ENCODE assay signal across 8 cellular contexts in the genomic region with DNA sequence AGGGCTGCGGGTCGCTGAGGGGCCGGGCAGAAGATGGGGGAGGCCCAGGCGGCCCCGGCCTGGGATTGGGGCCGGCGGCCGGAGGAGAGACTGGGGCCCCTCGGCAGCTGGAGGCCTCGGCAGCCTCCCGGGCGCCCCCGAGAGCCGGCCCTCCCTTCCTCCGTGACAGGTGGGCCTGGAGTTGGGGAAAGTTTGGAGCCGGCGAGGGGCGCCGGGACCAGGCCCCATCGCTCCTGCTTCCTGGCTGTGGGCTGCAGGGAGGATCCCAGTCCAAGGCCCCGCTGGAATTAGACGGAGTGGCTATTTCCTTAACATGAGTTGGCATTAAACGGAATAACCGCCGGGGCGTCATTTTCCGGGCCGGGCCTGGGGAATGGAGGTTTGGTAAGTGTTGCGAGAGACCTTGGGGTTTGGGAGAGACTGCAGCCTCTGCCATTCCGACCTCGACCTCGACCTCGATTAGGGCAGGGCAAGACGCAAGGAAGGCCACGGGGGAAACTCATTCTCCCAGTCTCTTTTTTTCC. TPM values are rescaled to one million over a fixed set of nuclear protein-coding genes. Genes with fewer than 3 reads are reported as not detected.
DNase-seq lines count a peak whose midpoint lies in the region; ATAC-seq and TF ChIP-seq lines count a peak whose summit lies in the region.
"Not testable (repeated sequence)": the region's sequence is repeated elsewhere in the genome, so short reads cannot be mapped to it uniquely, and the experiment has no call there.

No MANE protein-coding gene starts in this region.

- not testable (repeated sequence) for H3K9me3 Mint-ChIP-seq in activated naive CD8-positive, alpha-beta T cell (ENCODE audit: low read depth); mesothelial cell of epicardium

- H3K79me2 ChIP-seq in Karpas-422 (ENCODE audit: low read length) = peaks cover 47% of the 10 kb centered on the region

- H3K9ac ChIP-seq in Karpas-422 (ENCODE audit: low read length) = peak overlapping the region; percentile 79

- H3K9me3 ChIP-seq in Karpas-422 (ENCODE audit: low read length); T-helper 17 cell (ENCODE audit: control insufficient read depth, low read length, poor library complexity, severe bottlenecking): not testable (repeated sequence)

- not testable (repeated sequence) for DNase-seq in AG09309 (ENCODE audit: low read depth)
- DNase-seq in Karpas-422 (peak; percentile 68), T-helper 17 cell (peak in 2 of 3 donors; percentile 15 to 16), fibroblast of peridontal ligament (ENCODE audit: extremely low read depth) (peak; percentile 22), mesothelial cell of epicardium (ENCODE audit: low spot score in 2 of 2, unreplicated experiment in 2 of 2) (peak in 1 of 2 experiments; percentile 59)
- peak; percentile 18 to 24 for DNase-seq in stimulated activated CD4-positive, alpha-beta T cell treated with anti-CD3 and anti-CD28 coated beads, Interleukin-2, amount 100 ng/mL, for 48 hours

- H2AFZ ChIP-seq in Karpas-422 (ENCODE audit: low read length) = not testable (repeated sequence)

- H3K27ac Mint-ChIP-seq in T-helper 17 cell (peak overlapping the region; percentile 90), mesothelial cell of epicardium (peak overlapping the region; percentile 97)
- peak overlapping the region; percentile 96 for H3K27ac Mint-ChIP-seq in activated naive CD8-positive, alpha-beta T cell

- H3K4me1 Mint-ChIP-seq in T-helper 17 cell = peaks cover 21% of the 10 kb centered on the region
- H3K4me1 Mint-ChIP-seq in activated naive CD8-positive, alpha-beta T cell (ENCODE audit: low read depth) = peaks cover 34% of the 10 kb centered on the region
- H3K4me1 Mint-ChIP-seq in mesothelial cell of epicardium = peaks cover 21% of the 10 kb centered on the region

- H3K27me3 Mint-ChIP-seq in T-helper 17 cell; activated naive CD8-positive, alpha-beta T cell; mesothelial cell of epicardium (ENCODE audit: low read depth): not testable (repeated sequence)

- H3K4me2 ChIP-seq in Karpas-422 (ENCODE audit: low read depth, low read length, poor library complexity, severe bottlenecking) = peak overlapping the region; percentile 80

- peak overlapping the region; percentile 89 for H3K4me3 Mint-ChIP-seq in T-helper 17 cell
- peak overlapping the region; percentile 91 for H3K4me3 Mint-ChIP-seq in activated naive CD8-positive, alpha-beta T cell
- peak overlapping the region; percentile 86 for H3K4me3 Mint-ChIP-seq in mesothelial cell of epicardium

- not testable (repeated sequence) for H3K36me3 ChIP-seq in Karpas-422 (ENCODE audit: insufficient read depth, low read length)

- H3K27ac ChIP-seq in Karpas-422 (ENCODE audit: low read length) = peak overlapping the region; percentile 38

- H3K9me2 ChIP-seq in Karpas-422 (replicated peaks; ENCODE audit: insufficient read depth, low read length) = not testable (repeated sequence)

- H3K36me3 Mint-ChIP-seq in T-helper 17 cell (ENCODE audit: low read depth); activated naive CD8-positive, alpha-beta T cell: not testable (repeated sequence)
- peaks cover 12% of the 10 kb centered on the region for H3K36me3 Mint-ChIP-seq in mesothelial cell of epicardium

- H3K27me3 ChIP-seq in Karpas-422 (ENCODE audit: low read length) = not testable (repeated sequence)

- not testable (repeated sequence) for H4K20me1 ChIP-seq in Karpas-422 (ENCODE audit: insufficient read depth, low read depth, low read length)

- ATAC-seq in GM19463 (IDR thresholded peaks at IDR 0.05; ENCODE audit: unreplicated experiment) = peak; percentile 11
- ATAC-seq in T-helper 17 cell = not testable (repeated sequence)

- H3K4me3 ChIP-seq in AG09309 (ENCODE audit: control insufficient read depth, low read depth, low read length) (peak overlapping the region; percentile 64), Karpas-422 (ENCODE audit: low read length) (peak overlapping the region; percentile 74)

- peaks cover 17% of the 10 kb centered on the region for H3K4me1 ChIP-seq in Karpas-422 (ENCODE audit: low read length)

- TF ChIP-seq CTCF in AG09309 (IDR thresholded peaks at IDR 0.05; ENCODE audit: control insufficient read depth, insufficient read depth, low read depth, low read length, missing control alignments); mesothelial cell of epicardium (IDR thresholded peaks at IDR 0.05; ENCODE audit: unreplicated experiment): not testable (repeated sequence)

RNA-seq across cellular contexts. Expression of a gene that starts 55.5 kb away (rescaled TPM):
- total RNA-seq in Karpas-422 (2014; rRNA removed; shearing (Covaris generic); ENCODE audit: low replicate concordance) = 20.7 and 27.8 TPM in 2 replicates
- 10 to 100 TPM; 15.8 to 19.9 TPM for total RNA-seq in T-helper 17 cell
- 33.9 to 40.6 TPM (median 39.9 TPM) in 3 replicates for total RNA-seq in mesothelial cell of epicardium
